ENCODE assay signal across 3 cellular contexts in the genomic region with DNA sequence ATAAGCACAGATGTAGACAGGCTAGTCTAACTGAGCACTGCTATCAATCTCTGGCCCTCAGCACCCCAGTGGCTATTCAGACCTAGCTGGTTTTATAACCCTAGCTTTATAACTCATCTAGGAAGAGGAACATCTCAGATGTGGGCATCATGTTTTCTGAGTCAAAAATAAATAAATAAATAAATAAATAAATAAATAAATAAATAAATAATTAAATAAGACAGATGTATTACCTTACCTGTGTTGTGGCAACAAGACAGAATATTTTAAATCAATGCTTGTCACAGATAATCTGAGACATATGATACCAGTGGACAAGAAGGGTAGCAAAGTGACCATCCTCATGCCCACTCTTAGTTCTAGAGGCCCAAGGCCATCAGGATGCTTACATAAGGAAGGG.
TF ChIP-seq lines count a peak whose summit lies in the region.

No MANE protein-coding gene starts in this region.

TF ChIP-seq in A549, 52 proteins besides CTCF, POLR2A, EP300 and RAD21:
- TF ChIP-seq ZC3H11A (IDR thresholded peaks at IDR 0.05): peak; percentile 97
- no peak for TF ChIP-seq JUNB (IDR thresholded peaks at IDR 0.05)
- no peak for TF ChIP-seq RNF2 (IDR thresholded peaks at IDR 0.05; ENCODE audit: borderline replicate concordance, low read depth)

TF ChIP-seq in HEK293, 187 proteins besides CTCF, POLR2A, EP300 and RAD21 (continues in another document):
- TF ChIP-seq ZNF449 (tag by site-specific recombination; IDR thresholded peaks at IDR 0.05): no peak
- TF ChIP-seq ZNF24 (tag by site-specific recombination; IDR thresholded peaks at IDR 0.05): no peak
- TF ChIP-seq SALL2 (tag by site-specific recombination; IDR thresholded peaks at IDR 0.05; ENCODE audit: borderline replicate concordance): no peak
- TF ChIP-seq ZSCAN5A (tag by site-specific recombination; IDR thresholded peaks at IDR 0.05): no peak
- no peak for TF ChIP-seq ZNF274 (IDR thresholded peaks at IDR 0.05; ENCODE audit: low read length)
- TF ChIP-seq ZNF274 (tag by site-specific recombination; IDR thresholded peaks at IDR 0.05; ENCODE audit: borderline replicate concordance): no peak
- TF ChIP-seq, protein P1, sequence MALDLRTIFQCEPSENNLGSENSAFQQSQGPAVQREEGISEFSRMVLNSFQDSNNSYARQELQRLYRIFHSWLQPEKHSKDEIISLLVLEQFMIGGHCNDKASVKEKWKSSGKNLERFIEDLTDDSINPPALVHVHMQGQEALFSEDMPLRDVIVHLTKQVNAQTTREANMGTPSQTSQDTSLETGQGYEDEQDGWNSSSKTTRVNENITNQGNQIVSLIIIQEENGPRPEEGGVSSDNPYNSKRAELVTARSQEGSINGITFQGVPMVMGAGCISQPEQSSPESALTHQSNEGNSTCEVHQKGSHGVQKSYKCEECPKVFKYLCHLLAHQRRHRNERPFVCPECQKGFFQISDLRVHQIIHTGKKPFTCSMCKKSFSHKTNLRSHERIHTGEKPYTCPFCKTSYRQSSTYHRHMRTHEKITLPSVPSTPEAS (tag by site-specific recombination; IDR thresholded peaks at IDR 0.05): no peak
- peak; percentile 81 for TF ChIP-seq ZNF558 (tag by site-specific recombination; IDR thresholded peaks at IDR 0.05)
- TF ChIP-seq ZNF324 (tag by site-specific recombination; IDR thresholded peaks at IDR 0.05): no peak
- no peak for TF ChIP-seq GLIS2 (tag by site-specific recombination; IDR thresholded peaks at IDR 0.05)
- no peak for TF ChIP-seq ZEB2 (tag by site-specific recombination; IDR thresholded peaks at IDR 0.05)
- TF ChIP-seq ZNF518A (tag by site-specific recombination; conservative IDR thresholded peaks at IDR 0.05; ENCODE audit: low read depth): peak; percentile 90
- no peak for TF ChIP-seq YY2 (tag by site-specific recombination; IDR thresholded peaks at IDR 0.05)
- no peak for TF ChIP-seq PATZ1 (tag by site-specific recombination; IDR thresholded peaks at IDR 0.05)

TF ChIP-seq in H1, 55 proteins besides CTCF, POLR2A, EP300 and RAD21:
- no peak for TF ChIP-seq PHF8 (conservative IDR thresholded peaks at IDR 0.05; ENCODE audit: low read depth, low read length)
